ENCODE assay signal across 3 cellular contexts in the genomic region with DNA sequence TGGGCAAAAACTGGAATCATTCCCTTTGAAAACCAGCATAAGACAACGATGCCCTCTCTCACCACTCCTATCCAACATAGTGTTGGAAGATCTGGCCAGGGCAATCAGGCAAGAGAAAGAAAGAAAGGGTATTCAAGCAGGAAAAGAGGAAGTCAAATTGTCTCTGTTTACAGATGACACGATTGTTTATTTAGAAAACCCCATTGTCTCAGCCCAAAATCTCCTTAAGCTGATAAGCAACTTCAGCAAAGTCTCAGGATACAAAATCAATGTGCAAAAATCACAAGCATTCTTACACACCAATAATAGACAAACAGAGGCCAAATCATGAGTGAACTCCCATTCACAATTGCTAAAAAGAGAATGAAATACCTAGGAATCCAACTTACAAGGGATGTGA. TPM values are rescaled to one million over a fixed set of nuclear protein-coding genes. Genes with fewer than 3 reads are reported as not detected.
DNase-seq lines count a peak whose midpoint lies in the region; ATAC-seq, FAIRE-seq and TF ChIP-seq lines count a peak whose summit lies in the region.
"Not testable (repeated sequence)": the region's sequence is repeated elsewhere in the genome, so short reads cannot be mapped to it uniquely, and the experiment has no call there.

No MANE protein-coding gene starts in this region.

- H3K9me3 ChIP-seq in GM12878 (replicated peaks; ENCODE audit: control insufficient read depth, insufficient read depth, low read length); K562 (replicated peaks; ENCODE audit: control insufficient read depth, insufficient read depth, low read depth, low read length): not testable (repeated sequence)

- not testable (repeated sequence) for TF ChIP-seq RAD21 in GM12878 (IDR thresholded peaks at IDR 0.05; ENCODE audit: insufficient read depth, low read depth, low read length); K562 (CRISPR knock-in tag; conservative IDR thresholded peaks at IDR 0.05 in 1 of 2, IDR thresholded peaks at IDR 0.05 in 1 of 2)

- H3K27me3 ChIP-seq in GM12878 (replicated peaks in 1 of 2; ENCODE audit: control insufficient read depth in 2 of 2, insufficient read depth in 2 of 2, low read length in 1 of 2); K562 (ENCODE audit: control insufficient read depth in 2 of 2, insufficient read depth in 2 of 2, low read length in 2 of 2): not testable (repeated sequence)

- not testable (repeated sequence) for H3K36me3 ChIP-seq in GM12878 (ENCODE audit: control insufficient read depth in 2 of 2, insufficient read depth in 2 of 2, low read length in 1 of 2); K562 (ENCODE audit: control insufficient read depth, insufficient read depth, low read length)

- H3K4me3 ChIP-seq in GM12878, K562: not testable (repeated sequence)

- not testable (repeated sequence) for TF ChIP-seq CTCF in GM12878 (IDR thresholded peaks at IDR 0.05 in 2 of 3, conservative IDR thresholded peaks at IDR 0.05 in 1 of 3; ENCODE audit: control insufficient read depth in 2 of 3, extremely low read depth in 1 of 3, insufficient read depth in 1 of 3, low read depth in 3 of 3, low read length in 3 of 3); K562 (IDR thresholded peaks at IDR 0.05 in 2 of 3, conservative IDR thresholded peaks at IDR 0.05 in 1 of 3; ENCODE audit: insufficient read depth in 2 of 3, low read depth in 1 of 3, low read length in 3 of 3)

- TF ChIP-seq EP300 in GM12878 (IDR thresholded peaks at IDR 0.05; ENCODE audit: borderline replicate concordance in 1 of 2, control insufficient read depth in 1 of 2, low read depth in 2 of 2, low read length in 2 of 2); K562 (IDR thresholded peaks at IDR 0.05; ENCODE audit: low read length): not testable (repeated sequence)

- CTCF ChIA-PET in GM12878 (lab: Yijun Ruan, JAX); K562 (lab: Yijun Ruan, JAX; ENCODE audit: low intra/inter-chr PET ratio): not testable (repeated sequence)

- BruUV-seq in GM12878 (replicated peaks; lab: Mats Ljungman, UMichigan); K562 (replicated peaks; lab: Mats Ljungman, UMichigan): not testable (repeated sequence)

- TF ChIP-seq POLR2A in GM12891 (IDR thresholded peaks at IDR 0.05; ENCODE audit: low read depth, low read length); GM12878 (IDR thresholded peaks at IDR 0.05; ENCODE audit: low read depth, low read length); K562 (conservative IDR thresholded peaks at IDR 0.05): not testable (repeated sequence)

- H3K27ac ChIP-seq in GM12878 (ENCODE audit: control insufficient read depth, insufficient read depth); K562 (ENCODE audit: extremely low read depth, low read depth, low read length): not testable (repeated sequence)

- DNase-seq in GM12891 (ENCODE audit: insufficient read length, low spot score); GM12878 (ENCODE audit: low read depth, low spot score); K562 (ENCODE audit: extremely low read depth in 1 of 4, low spot score in 3 of 4): not testable (repeated sequence)

- not testable (repeated sequence) for H3K9ac ChIP-seq in GM12878 (ENCODE audit: control insufficient read depth, insufficient read depth, low read length); K562 (ENCODE audit: insufficient read depth in 1 of 2, low read depth in 2 of 2, low read length in 2 of 2)

- 4% methylated on average over 2 of the region's 2 CpGs for WGBS in GM12878 (ENCODE audit: insufficient coverage, insufficient replicate concordance, low lambda C conversion rate, missing lambda C conversion rate)
- WGBS in K562 (ENCODE audit: insufficient coverage, low coverage, missing lambda C conversion rate), result 13% methylated on average over 2 of the region's 2 CpGs

- H3K9me1 ChIP-seq in K562 (ENCODE audit: control insufficient read depth, insufficient read depth, low read length), result not testable (repeated sequence)

- not testable (repeated sequence) for H3K4me2 ChIP-seq in GM12878 (ENCODE audit: control insufficient read depth, insufficient read depth); K562 (ENCODE audit: insufficient read depth, low read length)

- H3K4me1 ChIP-seq in GM12878 (ENCODE audit: control insufficient read depth, insufficient read depth, low read length), result not testable (repeated sequence)
- H3K4me1 ChIP-seq in K562 (replicated peaks in 1 of 2; ENCODE audit: control insufficient read depth in 2 of 2, insufficient read depth in 2 of 2, low read length in 2 of 2), result peaks cover 7 to 21% of the 10 kb centered on the region in 2 experiments; a peak in 4 of 5 replicates

- POLR2A ChIA-PET in GM12878 (lab: Charles Lee); K562 (lab: Yijun Ruan, JAX): not testable (repeated sequence)

- H2AFZ ChIP-seq in GM12878 (ENCODE audit: control insufficient read depth, low read depth, low read length); K562 (ENCODE audit: low read depth, low read length): not testable (repeated sequence)

- ATAC-seq in GM12878, K562: not testable (repeated sequence)

- intact Hi-C loops in GM12878 (cut with micrococcal nuclease; ENCODE audit: unreplicated experiment); K562 (cut with micrococcal nuclease): not testable (repeated sequence)

- RAD21 ChIA-PET in GM12878 (lab: Charles Lee; ENCODE audit: unreplicated experiment), result not testable (repeated sequence)

- not testable (repeated sequence) for FAIRE-seq in GM12891 (lab: Jason Lieb, UNC); K562 (lab: Jason Lieb, UNC)
- FAIRE-seq in GM12878 (lab: Jason Lieb, UNC), result peak; percentile 66

- SMC1A ChIA-PET in GM12878 (lab: Charles Lee; ENCODE audit: uncharacterized antibody, unreplicated experiment), result not testable (repeated sequence)

- in situ Hi-C loops in GM12878 (cut with MboI); K562 (cut with MboI): not testable (repeated sequence)

- not testable (repeated sequence) for H4K20me1 ChIP-seq in GM12878 (ENCODE audit: control insufficient read depth, insufficient read depth); K562 (replicated peaks; ENCODE audit: control insufficient read depth, insufficient read depth, low read length)

- H3K79me2 ChIP-seq in GM12878 (ENCODE audit: control insufficient read depth, insufficient read depth, low read length); K562 (ENCODE audit: control insufficient read depth, insufficient read depth, low read length): not testable (repeated sequence)

TF ChIP-seq in GM12891, 5 proteins besides CTCF, POLR2A, EP300 and RAD21:
- peak; percentile 62 for TF ChIP-seq SPI1 (IDR thresholded peaks at IDR 0.05; ENCODE audit: low read depth, low read length)

TF ChIP-seq in GM12878, 131 proteins besides CTCF, POLR2A, EP300 and RAD21:
- peak; percentile 42; the same call in 1 of the 2 replicates for TF ChIP-seq SPI1 (IDR thresholded peaks at IDR 0.05; ENCODE audit: borderline replicate concordance, insufficient read depth, low read depth, low read length)

TF ChIP-seq in K562, 482 proteins besides CTCF, POLR2A, EP300 and RAD21 (continues in another document):
- TF ChIP-seq SMARCC2 (IDR thresholded peaks at IDR 0.05; ENCODE audit: low read depth) (peak; percentile 58; the same call in 1 of the 2 replicates), SOX6 (IDR thresholded peaks at IDR 0.05) (peak; percentile 96), ARID1B (IDR thresholded peaks at IDR 0.05) (peak; percentile 41)

RNA-seq across cellular contexts. Expression of a gene that starts 15.5 kb away (rescaled TPM):
- 7.0 TPM for polyA plus RNA-seq in GM12891 (2012; ENCODE audit: low read depth, missing spikeins)
- total RNA-seq in GM12878 (2013; cell fraction: nucleolus; rRNA removed), result 6.8 and 7.9 TPM in 2 replicates
- total RNA-seq in GM12878 (2014; rRNA removed) (9.1 and 11.9 TPM in 2 replicates), GM12878 (2014; rRNA removed; fragmentation: Illumina TruSeq; extraction: Trizol) (4.0 TPM in 2 replicates), GM12878 (2021) (19.3 and 20.7 TPM in 2 replicates), K562 (2014; rRNA removed) (78.7 and 83.9 TPM in 2 replicates), K562 (2014; rRNA removed; fragmentation: Illumina TruSeq; extraction: Trizol) (26.2 and 32.8 TPM in 2 replicates), K562 (2015; rRNA removed; fragmentation: Illumina TruSeq; extraction: Trizol) (21.3 and 22.2 TPM in 2 replicates), K562 (2021) (96.1 and 108 TPM in 2 replicates)
- polyA plus RNA-seq in GM12878 (2011; ENCODE audit: low read depth), result 3.4 TPM
- polyA plus RNA-seq in GM12878 (2011; rRNA removed) (5.0 and 5.7 TPM in 2 replicates), GM12878 (2014; fragmentation: Illumina TruSeq; extraction: Trizol) (3.7 and 5.2 TPM in 2 replicates), GM12878 (2014; fragmentation: Nextera tagmentation; extraction: Ambion mirVana) (1 to 10 TPM; 1.1 to 2.6 TPM), GM12878 (2014; rRNA removed) (9.4 and 10.7 TPM in 2 replicates), GM12878 (2016; fragmentation: Nextera tagmentation; extraction: Ambion mirVana) (1 to 10 TPM; 1.1 to 2.5 TPM), K562 (2011; rRNA removed) (16.0 and 25.4 TPM in 2 replicates), K562 (2014; fragmentation: Illumina TruSeq; extraction: Trizol) (23.2 and 39.7 TPM in 2 replicates), K562 (2014; fragmentation: Nextera tagmentation; extraction: Ambion mirVana) (1 to 10 TPM; 5.7 to 7.7 TPM), K562 (2014; rRNA removed) (59.1 and 61.3 TPM in 2 replicates)
- 4.3 and 4.6 TPM in 2 replicates for polyA plus RNA-seq in GM12878 (2011; cell fraction: cytosol; rRNA removed)
- polyA plus RNA-seq in GM12878 (2011; cell fraction: nucleus; rRNA removed), result 4.0 and 5.7 TPM in 2 replicates
- polyA plus RNA-seq in GM12878 (2012), result 5.3 and 10.2 TPM in 2 replicates
- 1.5 and 1.9 TPM in 2 replicates for polyA minus RNA-seq in GM12878 (2011; rRNA and poly(A)+ RNA removed)
- 2.7 and 4.3 TPM in 2 replicates for polyA minus RNA-seq in GM12878 (2011; cell fraction: cytosol; rRNA and poly(A)+ RNA removed)
- polyA minus RNA-seq in GM12878 (2011; cell fraction: nucleus; rRNA and poly(A)+ RNA removed), result 2.7 and 5.5 TPM in 2 replicates
- 17.4 and 20.0 TPM in 2 replicates for total RNA-seq in K562 (2011; cell fraction: chromatin; rRNA removed; ENCODE audit: low replicate concordance)
- total RNA-seq in K562 (2011; cell fraction: nucleolus; rRNA removed), result 19.7 and 20.5 TPM in 2 replicates
- 23.1 and 28.9 TPM in 2 replicates for total RNA-seq in K562 (2011; cell fraction: nucleoplasm; rRNA removed)
- polyA plus RNA-seq in K562 (2011; cell fraction: cytosol; rRNA removed), result 20.8 and 43.7 TPM in 2 replicates
- polyA plus RNA-seq in K562 (2011; cell fraction: nucleus; rRNA removed), result 17.5 and 23.9 TPM in 2 replicates
- polyA plus RNA-seq in K562 (2012), result 59.3 and 80.9 TPM in 2 replicates
- polyA minus RNA-seq in K562 (2011; rRNA and poly(A)+ RNA removed), result 11.8 and 13.3 TPM in 2 replicates
- 14.5 and 18.4 TPM in 2 replicates for polyA minus RNA-seq in K562 (2011; cell fraction: cytosol; rRNA and poly(A)+ RNA removed)
- polyA minus RNA-seq in K562 (2011; cell fraction: nucleus; rRNA and poly(A)+ RNA removed), result 16.4 and 23.1 TPM in 2 replicates
